1 cellular context compared by ENCODE assay signal in the genomic region with DNA sequence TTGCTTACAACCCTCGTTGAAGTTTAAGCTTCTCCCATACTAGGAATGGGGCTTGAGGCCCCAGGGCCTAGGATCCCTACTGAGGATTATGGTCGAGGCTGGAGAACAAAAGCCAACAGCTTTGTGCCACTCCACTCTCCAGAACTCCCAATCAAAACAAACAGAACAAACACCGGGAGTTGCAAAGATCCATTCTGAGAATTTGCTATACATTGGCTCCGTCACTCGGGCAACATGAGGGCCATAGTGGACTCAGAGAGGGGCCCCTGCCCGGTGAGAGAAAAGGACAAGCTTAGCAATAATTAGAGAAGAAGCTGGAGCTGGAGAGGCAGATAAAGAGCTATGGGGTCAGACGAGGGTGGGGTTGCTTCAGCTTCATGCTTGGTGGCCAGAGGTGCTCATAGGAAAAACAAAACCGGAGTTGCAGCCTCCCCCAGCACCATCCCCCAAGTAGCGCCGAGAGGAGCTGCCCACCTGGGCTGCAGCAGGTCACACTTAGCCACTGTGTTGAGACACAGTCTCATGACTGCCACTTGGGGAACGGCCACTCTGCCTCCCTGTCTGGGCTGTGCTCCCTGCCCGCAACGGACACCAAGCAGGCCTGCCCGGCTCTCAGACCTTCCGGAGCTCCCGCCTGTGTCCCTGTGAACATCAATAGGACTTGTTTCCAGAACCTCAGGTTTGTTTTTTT.
TF ChIP-seq lines count a peak whose summit lies in the region.

No MANE protein-coding gene starts in this region.

TF ChIP-seq in K562, 482 proteins besides CTCF, POLR2A, EP300 and RAD21:
- TF ChIP-seq PCBP2 (IDR thresholded peaks at IDR 0.05; ENCODE audit: low read depth, low read length, poor library complexity, severe bottlenecking) (no peak), CBFA2T3 (IDR thresholded peaks at IDR 0.05) (peak; percentile 27; the same call in 1 of the 2 replicates), ATF7 (IDR thresholded peaks at IDR 0.05) (no peak)
- TF ChIP-seq, protein P1, sequence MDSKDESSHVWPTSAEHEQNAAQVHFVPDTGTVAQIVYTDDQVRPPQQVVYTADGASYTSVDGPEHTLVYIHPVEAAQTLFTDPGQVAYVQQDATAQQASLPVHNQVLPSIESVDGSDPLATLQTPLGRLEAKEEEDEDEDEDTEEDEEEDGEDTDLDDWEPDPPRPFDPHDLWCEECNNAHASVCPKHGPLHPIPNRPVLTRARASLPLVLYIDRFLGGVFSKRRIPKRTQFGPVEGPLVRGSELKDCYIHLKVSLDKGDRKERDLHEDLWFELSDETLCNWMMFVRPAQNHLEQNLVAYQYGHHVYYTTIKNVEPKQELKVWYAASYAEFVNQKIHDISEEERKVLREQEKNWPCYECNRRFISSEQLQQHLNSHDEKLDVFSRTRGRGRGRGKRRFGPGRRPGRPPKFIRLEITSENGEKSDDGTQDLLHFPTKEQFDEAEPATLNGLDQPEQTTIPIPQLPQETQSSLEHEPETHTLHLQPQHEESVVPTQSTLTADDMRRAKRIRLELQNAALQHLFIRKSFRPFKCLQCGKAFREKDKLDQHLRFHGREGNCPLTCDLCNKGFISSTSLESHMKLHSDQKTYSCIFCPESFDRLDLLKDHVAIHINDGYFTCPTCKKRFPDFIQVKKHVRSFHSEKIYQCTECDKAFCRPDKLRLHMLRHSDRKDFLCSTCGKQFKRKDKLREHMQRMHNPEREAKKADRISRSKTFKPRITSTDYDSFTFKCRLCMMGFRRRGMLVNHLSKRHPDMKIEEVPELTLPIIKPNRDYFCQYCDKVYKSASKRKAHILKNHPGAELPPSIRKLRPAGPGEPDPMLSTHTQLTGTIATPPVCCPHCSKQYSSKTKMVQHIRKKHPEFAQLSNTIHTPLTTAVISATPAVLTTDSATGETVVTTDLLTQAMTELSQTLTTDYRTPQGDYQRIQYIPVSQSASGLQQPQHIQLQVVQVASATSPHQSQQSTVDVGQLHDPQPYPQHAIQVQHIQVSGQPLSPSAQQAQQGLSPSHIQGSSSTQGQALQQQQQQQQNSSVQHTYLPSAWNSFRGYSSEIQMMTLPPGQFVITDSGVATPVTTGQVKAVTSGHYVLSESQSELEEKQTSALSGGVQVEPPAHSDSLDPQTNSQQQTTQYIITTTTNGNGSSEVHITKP (IDR thresholded peaks at IDR 0.05; ENCODE audit: partially characterized antibody), result no peak
- TF ChIP-seq, protein P2, sequence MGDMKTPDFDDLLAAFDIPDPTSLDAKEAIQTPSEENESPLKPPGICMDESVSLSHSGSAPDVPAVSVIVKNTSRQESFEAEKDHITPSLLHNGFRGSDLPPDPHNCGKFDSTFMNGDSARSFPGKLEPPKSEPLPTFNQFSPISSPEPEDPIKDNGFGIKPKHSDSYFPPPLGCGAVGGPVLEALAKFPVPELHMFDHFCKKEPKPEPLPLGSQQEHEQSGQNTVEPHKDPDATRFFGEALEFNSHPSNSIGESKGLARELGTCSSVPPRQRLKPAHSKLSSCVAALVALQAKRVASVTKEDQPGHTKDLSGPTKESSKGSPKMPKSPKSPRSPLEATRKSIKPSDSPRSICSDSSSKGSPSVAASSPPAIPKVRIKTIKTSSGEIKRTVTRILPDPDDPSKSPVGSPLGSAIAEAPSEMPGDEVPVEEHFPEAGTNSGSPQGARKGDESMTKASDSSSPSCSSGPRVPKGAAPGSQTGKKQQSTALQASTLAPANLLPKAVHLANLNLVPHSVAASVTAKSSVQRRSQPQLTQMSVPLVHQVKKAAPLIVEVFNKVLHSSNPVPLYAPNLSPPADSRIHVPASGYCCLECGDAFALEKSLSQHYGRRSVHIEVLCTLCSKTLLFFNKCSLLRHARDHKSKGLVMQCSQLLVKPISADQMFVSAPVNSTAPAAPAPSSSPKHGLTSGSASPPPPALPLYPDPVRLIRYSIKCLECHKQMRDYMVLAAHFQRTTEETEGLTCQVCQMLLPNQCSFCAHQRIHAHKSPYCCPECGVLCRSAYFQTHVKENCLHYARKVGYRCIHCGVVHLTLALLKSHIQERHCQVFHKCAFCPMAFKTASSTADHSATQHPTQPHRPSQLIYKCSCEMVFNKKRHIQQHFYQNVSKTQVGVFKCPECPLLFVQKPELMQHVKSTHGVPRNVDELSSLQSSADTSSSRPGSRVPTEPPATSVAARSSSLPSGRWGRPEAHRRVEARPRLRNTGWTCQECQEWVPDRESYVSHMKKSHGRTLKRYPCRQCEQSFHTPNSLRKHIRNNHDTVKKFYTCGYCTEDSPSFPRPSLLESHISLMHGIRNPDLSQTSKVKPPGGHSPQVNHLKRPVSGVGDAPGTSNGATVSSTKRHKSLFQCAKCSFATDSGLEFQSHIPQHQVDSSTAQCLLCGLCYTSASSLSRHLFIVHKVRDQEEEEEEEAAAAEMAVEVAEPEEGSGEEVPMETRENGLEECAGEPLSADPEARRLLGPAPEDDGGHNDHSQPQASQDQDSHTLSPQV (IDR thresholded peaks at IDR 0.05), result peak; percentile 66; the same call in 1 of the 2 replicates
- TF ChIP-seq, protein P3, sequence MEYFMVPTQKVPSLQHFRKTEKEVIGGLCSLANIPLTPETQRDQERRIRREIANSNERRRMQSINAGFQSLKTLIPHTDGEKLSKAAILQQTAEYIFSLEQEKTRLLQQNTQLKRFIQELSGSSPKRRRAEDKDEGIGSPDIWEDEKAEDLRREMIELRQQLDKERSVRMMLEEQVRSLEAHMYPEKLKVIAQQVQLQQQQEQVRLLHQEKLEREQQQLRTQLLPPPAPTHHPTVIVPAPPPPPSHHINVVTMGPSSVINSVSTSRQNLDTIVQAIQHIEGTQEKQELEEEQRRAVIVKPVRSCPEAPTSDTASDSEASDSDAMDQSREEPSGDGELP (CRISPR knock-in tag; IDR thresholded peaks at IDR 0.05; ENCODE audit: borderline replicate concordance), result no peak
- TF ChIP-seq, protein P4, sequence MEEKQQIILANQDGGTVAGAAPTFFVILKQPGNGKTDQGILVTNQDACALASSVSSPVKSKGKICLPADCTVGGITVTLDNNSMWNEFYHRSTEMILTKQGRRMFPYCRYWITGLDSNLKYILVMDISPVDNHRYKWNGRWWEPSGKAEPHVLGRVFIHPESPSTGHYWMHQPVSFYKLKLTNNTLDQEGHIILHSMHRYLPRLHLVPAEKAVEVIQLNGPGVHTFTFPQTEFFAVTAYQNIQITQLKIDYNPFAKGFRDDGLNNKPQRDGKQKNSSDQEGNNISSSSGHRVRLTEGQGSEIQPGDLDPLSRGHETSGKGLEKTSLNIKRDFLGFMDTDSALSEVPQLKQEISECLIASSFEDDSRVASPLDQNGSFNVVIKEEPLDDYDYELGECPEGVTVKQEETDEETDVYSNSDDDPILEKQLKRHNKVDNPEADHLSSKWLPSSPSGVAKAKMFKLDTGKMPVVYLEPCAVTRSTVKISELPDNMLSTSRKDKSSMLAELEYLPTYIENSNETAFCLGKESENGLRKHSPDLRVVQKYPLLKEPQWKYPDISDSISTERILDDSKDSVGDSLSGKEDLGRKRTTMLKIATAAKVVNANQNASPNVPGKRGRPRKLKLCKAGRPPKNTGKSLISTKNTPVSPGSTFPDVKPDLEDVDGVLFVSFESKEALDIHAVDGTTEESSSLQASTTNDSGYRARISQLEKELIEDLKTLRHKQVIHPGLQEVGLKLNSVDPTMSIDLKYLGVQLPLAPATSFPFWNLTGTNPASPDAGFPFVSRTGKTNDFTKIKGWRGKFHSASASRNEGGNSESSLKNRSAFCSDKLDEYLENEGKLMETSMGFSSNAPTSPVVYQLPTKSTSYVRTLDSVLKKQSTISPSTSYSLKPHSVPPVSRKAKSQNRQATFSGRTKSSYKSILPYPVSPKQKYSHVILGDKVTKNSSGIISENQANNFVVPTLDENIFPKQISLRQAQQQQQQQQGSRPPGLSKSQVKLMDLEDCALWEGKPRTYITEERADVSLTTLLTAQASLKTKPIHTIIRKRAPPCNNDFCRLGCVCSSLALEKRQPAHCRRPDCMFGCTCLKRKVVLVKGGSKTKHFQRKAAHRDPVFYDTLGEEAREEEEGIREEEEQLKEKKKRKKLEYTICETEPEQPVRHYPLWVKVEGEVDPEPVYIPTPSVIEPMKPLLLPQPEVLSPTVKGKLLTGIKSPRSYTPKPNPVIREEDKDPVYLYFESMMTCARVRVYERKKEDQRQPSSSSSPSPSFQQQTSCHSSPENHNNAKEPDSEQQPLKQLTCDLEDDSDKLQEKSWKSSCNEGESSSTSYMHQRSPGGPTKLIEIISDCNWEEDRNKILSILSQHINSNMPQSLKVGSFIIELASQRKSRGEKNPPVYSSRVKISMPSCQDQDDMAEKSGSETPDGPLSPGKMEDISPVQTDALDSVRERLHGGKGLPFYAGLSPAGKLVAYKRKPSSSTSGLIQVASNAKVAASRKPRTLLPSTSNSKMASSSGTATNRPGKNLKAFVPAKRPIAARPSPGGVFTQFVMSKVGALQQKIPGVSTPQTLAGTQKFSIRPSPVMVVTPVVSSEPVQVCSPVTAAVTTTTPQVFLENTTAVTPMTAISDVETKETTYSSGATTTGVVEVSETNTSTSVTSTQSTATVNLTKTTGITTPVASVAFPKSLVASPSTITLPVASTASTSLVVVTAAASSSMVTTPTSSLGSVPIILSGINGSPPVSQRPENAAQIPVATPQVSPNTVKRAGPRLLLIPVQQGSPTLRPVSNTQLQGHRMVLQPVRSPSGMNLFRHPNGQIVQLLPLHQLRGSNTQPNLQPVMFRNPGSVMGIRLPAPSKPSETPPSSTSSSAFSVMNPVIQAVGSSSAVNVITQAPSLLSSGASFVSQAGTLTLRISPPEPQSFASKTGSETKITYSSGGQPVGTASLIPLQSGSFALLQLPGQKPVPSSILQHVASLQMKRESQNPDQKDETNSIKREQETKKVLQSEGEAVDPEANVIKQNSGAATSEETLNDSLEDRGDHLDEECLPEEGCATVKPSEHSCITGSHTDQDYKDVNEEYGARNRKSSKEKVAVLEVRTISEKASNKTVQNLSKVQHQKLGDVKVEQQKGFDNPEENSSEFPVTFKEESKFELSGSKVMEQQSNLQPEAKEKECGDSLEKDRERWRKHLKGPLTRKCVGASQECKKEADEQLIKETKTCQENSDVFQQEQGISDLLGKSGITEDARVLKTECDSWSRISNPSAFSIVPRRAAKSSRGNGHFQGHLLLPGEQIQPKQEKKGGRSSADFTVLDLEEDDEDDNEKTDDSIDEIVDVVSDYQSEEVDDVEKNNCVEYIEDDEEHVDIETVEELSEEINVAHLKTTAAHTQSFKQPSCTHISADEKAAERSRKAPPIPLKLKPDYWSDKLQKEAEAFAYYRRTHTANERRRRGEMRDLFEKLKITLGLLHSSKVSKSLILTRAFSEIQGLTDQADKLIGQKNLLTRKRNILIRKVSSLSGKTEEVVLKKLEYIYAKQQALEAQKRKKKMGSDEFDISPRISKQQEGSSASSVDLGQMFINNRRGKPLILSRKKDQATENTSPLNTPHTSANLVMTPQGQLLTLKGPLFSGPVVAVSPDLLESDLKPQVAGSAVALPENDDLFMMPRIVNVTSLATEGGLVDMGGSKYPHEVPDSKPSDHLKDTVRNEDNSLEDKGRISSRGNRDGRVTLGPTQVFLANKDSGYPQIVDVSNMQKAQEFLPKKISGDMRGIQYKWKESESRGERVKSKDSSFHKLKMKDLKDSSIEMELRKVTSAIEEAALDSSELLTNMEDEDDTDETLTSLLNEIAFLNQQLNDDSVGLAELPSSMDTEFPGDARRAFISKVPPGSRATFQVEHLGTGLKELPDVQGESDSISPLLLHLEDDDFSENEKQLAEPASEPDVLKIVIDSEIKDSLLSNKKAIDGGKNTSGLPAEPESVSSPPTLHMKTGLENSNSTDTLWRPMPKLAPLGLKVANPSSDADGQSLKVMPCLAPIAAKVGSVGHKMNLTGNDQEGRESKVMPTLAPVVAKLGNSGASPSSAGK (IDR thresholded peaks at IDR 0.05), result 0 out of 2 replicates have a peak, but pooled peaks have one; percentile 27
